Comparison of ENCODE assay signal across 17 cellular contexts in genomic region chr13:101661839-101662238, GRCh38.
DNase-seq lines count a peak whose midpoint lies in the region; ATAC-seq and TF ChIP-seq lines count a peak whose summit lies in the region.
"Had no signal": no experiment of that assay in that cellular context is flagged by ENCODE, and none has a peak within 500 bp of the region (broad histone marks: within the 10 kb centered on the region; RNA-seq: fewer than 3 reads in every experiment).

No MANE protein-coding gene starts in this region.

- H3K4me3 ChIP-seq in ACC112 (ENCODE audit: low read depth, low read length): peak overlapping the region; percentile 3; the same call in 1 of the 2 replicates
- H3K4me3 ChIP-seq in SK-N-SH (ENCODE audit: low read depth in 2 of 2, low read length in 1 of 2): no peak overlapping the region
- H3K4me3 ChIP-seq: SJCRH30 had no signal

- H3K9me3 Mint-ChIP-seq in activated naive CD4-positive, alpha-beta T cell treated with anti-CD3 and anti-CD28 coated beads, Interleukin-2, amount 10 ng/mL, durations not matched to agents 7 days and 5 days: no peaks in the 10 kb centered on the region

- WGBS in SK-N-SH (ENCODE audit: low lambda C conversion rate): 67% methylated on average over 4 of the region's 4 CpGs

- DNase-seq in M059J (ENCODE audit: low read depth): peak; percentile 6
- no peak for DNase-seq in SK-N-SH
- DNase-seq in lung microvascular endothelial cell (ENCODE audit: low read depth in 2 of 2): peak; percentile 52 to 64
- DNase-seq in activated naive CD4-positive, alpha-beta T cell treated with anti-CD3 and anti-CD28 coated beads, Interleukin-2, amount 10 ng/mL, durations not matched to agents 7 days and 5 days: no peak
- no peak for DNase-seq in activated T-cell treated with anti-CD3 and anti-CD28 coated beads, Interleukin-2, amount 50 U/mL, for 48 hours
- no peak for DNase-seq in superior temporal gyrus (ENCODE audit: extremely low spot score)
- DNase-seq: BE2C; CD8-positive, alpha-beta T cell; NCI-H187 treated with DMSO at 0.1 percent for 48 hours; NCI-H2227 treated with DMSO at 0.1 percent for 48 hours; NCI-H524 treated with DMSO at 0.1 percent for 48 hours; NK-92 treated with Interleukin-12 subunit alpha and Interleukin-12 subunit beta, amount 100 ng/mL, for 24 hours; SJCRH30; T-helper 1 cell had no signal

- H3K79me2 ChIP-seq in ACC112 (ENCODE audit: control insufficient read depth, insufficient read depth, low read length, unreplicated experiment) (peaks cover 3% of the 10 kb centered on the region), SK-N-SH (ENCODE audit: insufficient read depth) (peaks cover 19% of the 10 kb centered on the region; the same call in 1 of the 2 replicates)

- no peaks in the 10 kb centered on the region for H3K27me3 Mint-ChIP-seq in activated naive CD4-positive, alpha-beta T cell treated with anti-CD3 and anti-CD28 coated beads, Interleukin-2, amount 10 ng/mL, durations not matched to agents 7 days and 5 days

- H3K4me1 ChIP-seq in ACC112 (ENCODE audit: control insufficient read depth, insufficient read depth, low read length, unreplicated experiment): peaks cover 14% of the 10 kb centered on the region
- peaks cover 3 to 12% of the 10 kb centered on the region in 2 experiments; a peak in 2 of 4 replicates for H3K4me1 ChIP-seq in SK-N-SH (ENCODE audit: control insufficient read depth in 1 of 2, insufficient read depth in 2 of 2, low read depth in 1 of 2, low read length in 1 of 2)
- H3K4me1 ChIP-seq: BE2C, SJCRH30 had no signal

- TF ChIP-seq EP300 in SK-N-SH (IDR thresholded peaks at IDR 0.05; ENCODE audit: borderline replicate concordance in 1 of 2, low read depth in 1 of 2, low read length in 1 of 2): no peak

- H3K4me1 Mint-ChIP-seq in activated naive CD4-positive, alpha-beta T cell treated with anti-CD3 and anti-CD28 coated beads, Interleukin-2, amount 10 ng/mL, durations not matched to agents 7 days and 5 days: no peaks in the 10 kb centered on the region

- no peaks in the 10 kb centered on the region for H4K20me1 ChIP-seq in SK-N-SH (ENCODE audit: insufficient read depth)

- H3K36me3 ChIP-seq in ACC112 (ENCODE audit: insufficient read depth, low read length) (peaks cover 3% of the 10 kb centered on the region; the same call in 1 of the 2 replicates), SK-N-SH (replicated peaks in 1 of 2; ENCODE audit: control insufficient read depth in 1 of 2, insufficient read depth in 2 of 2, low read length in 1 of 2) (peaks cover 0 to 34% of the 10 kb centered on the region in 2 experiments)
- H3K36me3 ChIP-seq: BE2C, SJCRH30 had no signal

- 0 out of 2 replicates have a peak overlapping the region, but pooled peaks have one; percentile 9 for H3K27ac ChIP-seq in ACC112 (ENCODE audit: low read depth, low read length)
- peak overlapping the region in 1 of 2 experiments; percentile 16; a peak in 1 of 4 replicates for H3K27ac ChIP-seq in SK-N-SH (ENCODE audit: low read depth in 2 of 2, low read length in 1 of 2)
- H3K27ac ChIP-seq: RWPE1, SJCRH30 had no signal

- H2AFZ ChIP-seq in ACC112 (ENCODE audit: low read length, unreplicated experiment) (no peak overlapping the region), SK-N-SH (ENCODE audit: low read depth) (no peak overlapping the region)

- TF ChIP-seq CTCF in SK-N-SH (IDR thresholded peaks at IDR 0.05): no peak

- no peaks in the 10 kb centered on the region; the same call in 1 of the 2 replicates for H3K9me3 ChIP-seq in SK-N-SH
- H3K9me3 ChIP-seq: BE2C, SJCRH30 had no signal

- CTCF ChIA-PET in SK-N-SH (lab: Yijun Ruan, JAX): interaction anchor here (0.8 kb wide), 1 partner anchor 95 kb away, joined by 3 read pairs; no protein-coding TSS in a partner anchor
- CTCF ChIA-PET in activated naive CD4-positive, alpha-beta T cell treated with anti-CD3 and anti-CD28 coated beads, Interleukin-2, amount 10 ng/mL, durations not matched to agents 7 days and 5 days (lab: Charles Lee): no interaction called here

- H3K4me2 ChIP-seq in SK-N-SH: 0 out of 2 replicates have a peak overlapping the region, but pooled peaks have one; percentile 9

- no peaks in the 10 kb centered on the region for H3K27me3 ChIP-seq in ACC112 (ENCODE audit: insufficient read depth, low read length)
- no peaks in the 10 kb centered on the region for H3K27me3 ChIP-seq in SK-N-SH (ENCODE audit: insufficient read depth)
- H3K27me3 ChIP-seq: SJCRH30 had no signal

- POLR2A ChIA-PET in SK-N-SH (lab: Yijun Ruan, JAX): no interaction called here

- H3K4me3 Mint-ChIP-seq in activated naive CD4-positive, alpha-beta T cell treated with anti-CD3 and anti-CD28 coated beads, Interleukin-2, amount 10 ng/mL, durations not matched to agents 7 days and 5 days: no peak overlapping the region
- H3K4me3 Mint-ChIP-seq: CD8-positive, alpha-beta T cell had no signal

- peaks cover 12% of the 10 kb centered on the region for H3F3A ChIP-seq in SK-N-SH (replicated peaks; ENCODE audit: insufficient read depth)

- no peak for TF ChIP-seq RAD21 in SK-N-SH (IDR thresholded peaks at IDR 0.05; ENCODE audit: low read length)

- H3K27ac Mint-ChIP-seq in activated naive CD4-positive, alpha-beta T cell treated with anti-CD3 and anti-CD28 coated beads, Interleukin-2, amount 10 ng/mL, durations not matched to agents 7 days and 5 days: no peak overlapping the region
- H3K27ac Mint-ChIP-seq: CD8-positive, alpha-beta T cell had no signal

- no peaks in the 10 kb centered on the region for H3K36me3 Mint-ChIP-seq in activated naive CD4-positive, alpha-beta T cell treated with anti-CD3 and anti-CD28 coated beads, Interleukin-2, amount 10 ng/mL, durations not matched to agents 7 days and 5 days
- H3K36me3 Mint-ChIP-seq: CD8-positive, alpha-beta T cell had no signal

- no peak overlapping the region for H3K9ac ChIP-seq in SK-N-SH

- H3K9me2 ChIP-seq in SK-N-SH: no peaks in the 10 kb centered on the region

- no peak for ATAC-seq in GM21825 (IDR thresholded peaks at IDR 0.05; ENCODE audit: unreplicated experiment)
- ATAC-seq: CD8-positive, alpha-beta T cell had no signal

TF ChIP-seq in SK-N-SH, 30 proteins besides CTCF, POLR2A, EP300 and RAD21:
- TF ChIP-seq, protein P1, sequence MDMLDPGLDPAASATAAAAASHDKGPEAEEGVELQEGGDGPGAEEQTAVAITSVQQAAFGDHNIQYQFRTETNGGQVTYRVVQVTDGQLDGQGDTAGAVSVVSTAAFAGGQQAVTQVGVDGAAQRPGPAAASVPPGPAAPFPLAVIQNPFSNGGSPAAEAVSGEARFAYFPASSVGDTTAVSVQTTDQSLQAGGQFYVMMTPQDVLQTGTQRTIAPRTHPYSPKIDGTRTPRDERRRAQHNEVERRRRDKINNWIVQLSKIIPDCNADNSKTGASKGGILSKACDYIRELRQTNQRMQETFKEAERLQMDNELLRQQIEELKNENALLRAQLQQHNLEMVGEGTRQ (IDR thresholded peaks at IDR 0.05; ENCODE audit: borderline replicate concordance, low read depth, low read length): no peak
- no peak for TF ChIP-seq TEAD4 (IDR thresholded peaks at IDR 0.05; ENCODE audit: borderline replicate concordance, insufficient read depth)
- no peak for TF ChIP-seq CHD2 (IDR thresholded peaks at IDR 0.05; ENCODE audit: low read length, partially characterized antibody)
- TF ChIP-seq TCF12 (IDR thresholded peaks at IDR 0.05): no peak
- TF ChIP-seq POLR2AphosphoS5 (IDR thresholded peaks at IDR 0.05; ENCODE audit: low read depth, low read length): no peak
- TF ChIP-seq NRF1 (IDR thresholded peaks at IDR 0.05; ENCODE audit: low read depth, low read length): no peak
- TF ChIP-seq IRF3 (IDR thresholded peaks at IDR 0.05; ENCODE audit: low read depth, low read length): no peak
- no peak for TF ChIP-seq TAF1 (IDR thresholded peaks at IDR 0.05; ENCODE audit: borderline replicate concordance, low read depth, low read length)
- TF ChIP-seq, protein P2, sequence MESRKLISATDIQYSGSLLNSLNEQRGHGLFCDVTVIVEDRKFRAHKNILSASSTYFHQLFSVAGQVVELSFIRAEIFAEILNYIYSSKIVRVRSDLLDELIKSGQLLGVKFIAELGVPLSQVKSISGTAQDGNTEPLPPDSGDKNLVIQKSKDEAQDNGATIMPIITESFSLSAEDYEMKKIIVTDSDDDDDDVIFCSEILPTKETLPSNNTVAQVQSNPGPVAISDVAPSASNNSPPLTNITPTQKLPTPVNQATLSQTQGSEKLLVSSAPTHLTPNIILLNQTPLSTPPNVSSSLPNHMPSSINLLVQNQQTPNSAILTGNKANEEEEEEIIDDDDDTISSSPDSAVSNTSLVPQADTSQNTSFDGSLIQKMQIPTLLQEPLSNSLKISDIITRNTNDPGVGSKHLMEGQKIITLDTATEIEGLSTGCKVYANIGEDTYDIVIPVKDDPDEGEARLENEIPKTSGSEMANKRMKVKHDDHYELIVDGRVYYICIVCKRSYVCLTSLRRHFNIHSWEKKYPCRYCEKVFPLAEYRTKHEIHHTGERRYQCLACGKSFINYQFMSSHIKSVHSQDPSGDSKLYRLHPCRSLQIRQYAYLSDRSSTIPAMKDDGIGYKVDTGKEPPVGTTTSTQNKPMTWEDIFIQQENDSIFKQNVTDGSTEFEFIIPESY (IDR thresholded peaks at IDR 0.05; ENCODE audit: borderline replicate concordance, low read depth): no peak
- no peak for TF ChIP-seq SMC3 (IDR thresholded peaks at IDR 0.05; ENCODE audit: low read depth, low read length)
- no peak for TF ChIP-seq USF1 (IDR thresholded peaks at IDR 0.05; ENCODE audit: borderline replicate concordance, low read depth)
- no peak for TF ChIP-seq GABPA (IDR thresholded peaks at IDR 0.05; ENCODE audit: low read depth)
- TF ChIP-seq, protein P3, sequence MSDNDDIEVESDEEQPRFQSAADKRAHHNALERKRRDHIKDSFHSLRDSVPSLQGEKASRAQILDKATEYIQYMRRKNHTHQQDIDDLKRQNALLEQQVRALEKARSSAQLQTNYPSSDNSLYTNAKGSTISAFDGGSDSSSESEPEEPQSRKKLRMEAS (IDR thresholded peaks at IDR 0.05; ENCODE audit: low read depth): no peak
- no peak for TF ChIP-seq MEF2A (IDR thresholded peaks at IDR 0.05; ENCODE audit: borderline replicate concordance, low read depth)

Comparison
In these comparisons a context has a peak if more than half of its experiments do, and no peak if none do; other contexts are left out.
1. DNase-seq: peak in M059J (single experiment) and lung microvascular endothelial cell (2 of 2); none in SK-N-SH (single experiment), activated naive CD4-positive, alpha-beta T cell treated with anti-CD3 and anti-CD28 coated beads, Interleukin-2, amount 10 ng/mL, durations not matched to agents 7 days and 5 days (single experiment), activated T-cell treated with anti-CD3 and anti-CD28 coated beads, Interleukin-2, amount 50 U/mL, for 48 hours (0 of 2) and superior temporal gyrus (single experiment).